Comparison of ENCODE assay signal across 10 cellular contexts in the genomic region with DNA sequence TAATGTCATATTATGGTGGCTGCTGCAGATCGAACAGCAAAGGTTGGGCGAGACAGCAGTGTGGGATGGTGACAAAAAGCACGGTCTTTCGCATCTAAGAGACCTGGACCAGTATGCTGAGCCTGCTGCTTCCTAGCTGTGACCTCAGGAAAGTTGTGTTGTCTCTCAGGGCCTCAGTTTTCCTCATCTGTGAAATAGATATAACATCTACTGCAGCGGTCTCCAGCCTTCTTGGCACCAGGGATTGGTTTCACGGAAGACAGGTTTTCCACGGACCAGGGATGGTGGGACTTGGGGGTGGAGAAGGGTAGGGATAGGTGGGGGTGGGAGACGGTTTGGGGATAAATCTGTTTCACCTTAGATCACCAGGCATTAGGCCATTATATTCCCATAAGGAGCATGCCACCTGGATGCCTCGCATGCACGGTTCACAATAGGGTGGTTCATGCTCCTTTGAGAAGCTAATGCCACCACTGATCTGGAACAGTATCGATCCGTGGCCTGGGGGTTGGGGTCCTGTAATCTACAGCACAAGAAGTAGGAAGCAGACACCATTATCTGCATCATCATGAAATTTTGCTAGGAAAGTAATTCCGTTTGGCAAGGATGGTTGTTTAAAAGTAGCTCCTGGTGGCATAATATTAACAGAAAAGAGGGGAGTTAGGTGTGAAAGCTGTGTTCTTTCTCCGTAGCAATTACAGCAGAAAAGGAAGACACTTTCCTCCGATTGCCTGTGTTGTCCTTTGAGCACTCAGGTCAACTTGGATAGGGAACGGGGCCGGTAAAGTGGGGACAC. TPM values are rescaled to one million over a fixed set of nuclear protein-coding genes. Genes with fewer than 3 reads are reported as not detected.
DNase-seq lines count a peak whose midpoint lies in the region; ATAC-seq and TF ChIP-seq lines count a peak whose summit lies in the region.
"Had no signal": no experiment of that assay in that cellular context is flagged by ENCODE, and none has a peak within 500 bp of the region (broad histone marks: within the 10 kb centered on the region; RNA-seq: fewer than 3 reads in every experiment).

No MANE protein-coding gene starts in this region.

- dilution Hi-C loops in mammary epithelial cell (cut with HindIII; ENCODE audit: low sequenced_read_pairs): no loop called here

- H3K4me2 ChIP-seq in mammary epithelial cell (ENCODE audit: insufficient read depth, low read depth, low read length): no peak overlapping the region

- CTCF ChIA-PET in activated naive CD4-positive, alpha-beta T cell treated with anti-CD3 and anti-CD28 coated beads, Interleukin-2, amount 10 ng/mL, durations not matched to agents 7 days and 5 days (lab: Charles Lee): interaction anchor here (0.8 to 1.2 kb wide), 4 partner anchors 11 to 19 kb away, joined by 3 to 6 read pairs (median 4); no protein-coding TSS in a partner anchor
- CTCF ChIA-PET in mammary epithelial cell (lab: Charles Lee; ENCODE audit: low non-redundant PET): no interaction called here

- in situ Hi-C loops in mammary epithelial cell (cut with MboI; ENCODE audit: low sequenced_read_pairs in 2 of 2): loop anchor here in 1 of 2 donors (10.0 kb wide), 1 partner anchor 579 kb away; no protein-coding TSS in a partner anchor

- DNase-seq in activated naive CD4-positive, alpha-beta T cell treated with anti-CD3 and anti-CD28 coated beads, Interleukin-2, amount 10 ng/mL, durations not matched to agents 7 days and 5 days: no peak
- no peak for DNase-seq in activated naive CD4-positive, alpha-beta T cell treated with anti-CD3 and anti-CD28 coated beads, Interleukin-2, amount 50 U/mL, for 16 hours
- peak; percentile 86 for DNase-seq in mammary epithelial cell
- no peak for DNase-seq in left colon
- no peak for DNase-seq in upper lobe of right lung
- DNase-seq in GM20000 (ENCODE audit: low spot score): no peak
- no peak for DNase-seq in amygdala (lab: John Stamatoyannopoulos, UW)
- DNase-seq: AML-193, NCI-H345 had no signal

- peaks cover 50% of the 10 kb centered on the region for H3K4me1 Mint-ChIP-seq in activated naive CD4-positive, alpha-beta T cell treated with anti-CD3 and anti-CD28 coated beads, Interleukin-2, amount 10 ng/mL, durations not matched to agents 7 days and 5 days

- H3K27me3 Mint-ChIP-seq in activated naive CD4-positive, alpha-beta T cell treated with anti-CD3 and anti-CD28 coated beads, Interleukin-2, amount 10 ng/mL, durations not matched to agents 7 days and 5 days: no peaks in the 10 kb centered on the region

- no peak overlapping the region for H3K9ac ChIP-seq in mammary epithelial cell (ENCODE audit: insufficient read depth, low read length)

- TF ChIP-seq CTCF in mammary epithelial cell (conservative IDR thresholded peaks at IDR 0.05 in 1 of 2, IDR thresholded peaks at IDR 0.05 in 1 of 2; ENCODE audit: extremely low read depth in 1 of 2, insufficient read depth in 1 of 2, low read depth in 1 of 2, low read length in 2 of 2) (no peak), upper lobe of right lung (IDR thresholded peaks at IDR 0.05) (no peak), GM20000 (IDR thresholded peaks at IDR 0.05; ENCODE audit: extremely low read depth, missing control alignments) (no peak)

- peak overlapping the region; percentile 67 for H3K27ac Mint-ChIP-seq in activated naive CD4-positive, alpha-beta T cell treated with anti-CD3 and anti-CD28 coated beads, Interleukin-2, amount 10 ng/mL, durations not matched to agents 7 days and 5 days

- no peaks in the 10 kb centered on the region for H3K27me3 ChIP-seq in mammary epithelial cell (ENCODE audit: insufficient read depth, low read length)
- H3K27me3 ChIP-seq in upper lobe of right lung: no peaks in the 10 kb centered on the region

- H3K9me3 ChIP-seq in mammary epithelial cell (replicated peaks; ENCODE audit: insufficient read depth, low read length) (no peaks in the 10 kb centered on the region), upper lobe of right lung (no peaks in the 10 kb centered on the region)

- ATAC-seq in left colon (peak; percentile 12), upper lobe of right lung (peak; percentile 14), HG03175 (IDR thresholded peaks at IDR 0.05; ENCODE audit: unreplicated experiment) (no peak)

- no peak overlapping the region for H2AFZ ChIP-seq in mammary epithelial cell (ENCODE audit: low read depth, low read length)

- no peaks in the 10 kb centered on the region for H3K9me3 Mint-ChIP-seq in activated naive CD4-positive, alpha-beta T cell treated with anti-CD3 and anti-CD28 coated beads, Interleukin-2, amount 10 ng/mL, durations not matched to agents 7 days and 5 days

- peaks cover 13% of the 10 kb centered on the region for H3K36me3 ChIP-seq in mammary epithelial cell (ENCODE audit: insufficient read depth, low read length)
- peaks cover 38% of the 10 kb centered on the region for H3K36me3 ChIP-seq in upper lobe of right lung

- H3K27ac ChIP-seq in mammary epithelial cell (ENCODE audit: insufficient read depth, low read depth, low read length) (no peak overlapping the region), upper lobe of right lung (peak overlapping the region; percentile 2)

- intact Hi-C loops in mammary epithelial cell (cut with micrococcal nuclease) (loop anchor here (2.0 to 10.0 kb wide), 2 partner anchors 305 to 449 kb away; no protein-coding TSS in a partner anchor), left colon (cut with DNase I, micrococcal nuclease) (loop anchor here in 1 of 2 donors (10.0 kb wide), 1 partner anchor 529 kb away; no protein-coding TSS in a partner anchor), upper lobe of right lung (cut with DNase I) (no loop called here)

- no peaks in the 10 kb centered on the region for H4K20me1 ChIP-seq in mammary epithelial cell (ENCODE audit: insufficient read depth, low read length)

- BruUV-seq in mammary epithelial cell (replicated peaks; lab: Mats Ljungman, UMichigan): no TSS peak

- H3K79me2 ChIP-seq in mammary epithelial cell (ENCODE audit: insufficient read depth, low read length): peaks cover 14% of the 10 kb centered on the region

- H3K4me3 Mint-ChIP-seq in activated naive CD4-positive, alpha-beta T cell treated with anti-CD3 and anti-CD28 coated beads, Interleukin-2, amount 10 ng/mL, durations not matched to agents 7 days and 5 days: no peak overlapping the region

- H3K4me3 ChIP-seq in mammary epithelial cell (replicated peaks in 1 of 3; ENCODE audit: insufficient read depth in 1 of 3, low read depth in 2 of 3, low read length in 3 of 3) (no peak overlapping the region), upper lobe of right lung (no peak overlapping the region)

- H3K4me1 ChIP-seq in mammary epithelial cell (ENCODE audit: insufficient read depth, low read length) (peaks cover 29% of the 10 kb centered on the region), upper lobe of right lung (peaks cover 36% of the 10 kb centered on the region)

- peaks cover 55% of the 10 kb centered on the region for H3K36me3 Mint-ChIP-seq in activated naive CD4-positive, alpha-beta T cell treated with anti-CD3 and anti-CD28 coated beads, Interleukin-2, amount 10 ng/mL, durations not matched to agents 7 days and 5 days

- 97% methylated on average over 13 of the region's 17 CpGs for WGBS in mammary epithelial cell (ENCODE audit: low coverage, missing lambda C conversion rate)

RNA-seq across cellular contexts. Expression of a gene that starts 10.8 kb away (rescaled TPM):
- total RNA-seq in mammary epithelial cell: 100 to 1,000 TPM in 1 of 2 donors, 10 to 100 TPM in 1; 95.4 to 268 TPM
- 125 TPM for polyA plus RNA-seq in mammary epithelial cell
- 330 TPM for polyA minus RNA-seq in mammary epithelial cell
- 100 to 1,000 TPM; 359 to 434 TPM for total RNA-seq in left colon
- total RNA-seq in upper lobe of right lung: 247 TPM
